In the genomic region with DNA sequence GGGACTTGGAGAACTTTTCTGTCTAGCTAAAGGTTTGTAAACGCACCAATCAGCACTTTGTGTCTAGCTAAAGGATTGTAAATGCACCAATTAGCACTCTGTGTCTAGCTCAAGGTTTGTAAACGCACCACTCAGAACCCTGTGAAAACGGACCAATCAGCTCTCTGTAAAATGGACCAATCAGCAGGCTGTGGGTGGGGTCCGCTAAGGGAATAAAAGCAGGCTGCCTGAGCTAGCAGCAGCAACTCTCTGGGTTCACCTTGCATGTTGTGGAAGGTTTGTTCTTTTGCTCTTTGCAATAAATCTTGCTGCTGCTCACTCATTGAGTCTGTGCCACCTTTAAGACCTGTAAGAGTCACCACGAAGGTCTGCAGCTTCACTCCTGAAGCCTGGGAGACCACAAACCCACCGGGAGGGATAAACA, we compare ENCODE assay signal across 7 cellular contexts. TPM values are rescaled to one million over a fixed set of nuclear protein-coding genes. Genes with fewer than 3 reads are reported as not detected.
DNase-seq lines count a peak whose midpoint lies in the region; ATAC-seq and TF ChIP-seq lines count a peak whose summit lies in the region.
"Not testable (repeated sequence)": the region's sequence is repeated elsewhere in the genome, so short reads cannot be mapped to it uniquely, and the experiment has no call there.

No MANE protein-coding gene starts in this region.

- DNase-seq in CD8-positive, alpha-beta T cell; OCI-LY7 (ENCODE audit: low spot score); activated CD4-positive, alpha-beta memory T cell treated with anti-CD3 and anti-CD28 coated beads, Interleukin-2, amount 10 ng/mL, durations not matched to agents 7 days and 5 days; osteocyte (ENCODE audit: extremely low spot score, unreplicated experiment): not testable (repeated sequence)
- peak; percentile 0 for DNase-seq in NCI-H1092 (lab: John Stamatoyannopoulos, UW)
- peak; percentile 13 for DNase-seq in cerebellar cortex (ENCODE audit: low spot score)

- H3K27me3 ChIP-seq in CD8-positive, alpha-beta T cell (ENCODE audit: insufficient read depth, low read length), result not testable (repeated sequence)

- not testable (repeated sequence) for H3K27me3 Mint-ChIP-seq in CD8-positive, alpha-beta T cell (ENCODE audit: low read depth); activated CD4-positive, alpha-beta memory T cell treated with anti-CD3 and anti-CD28 coated beads, Interleukin-2, amount 10 ng/mL, durations not matched to agents 7 days and 5 days; osteocyte (ENCODE audit: unreplicated experiment)

- not testable (repeated sequence) for H3K9me2 ChIP-seq in OCI-LY7 (ENCODE audit: insufficient read depth, low read length)

- not testable (repeated sequence) for H3K27ac ChIP-seq in CD8-positive, alpha-beta T cell (ENCODE audit: low read depth, low read length); HEK293 (ENCODE audit: extremely low read depth, low read depth, low read length); OCI-LY7 (ENCODE audit: low read depth, low read length, poor library complexity, severe bottlenecking)

- H3K27ac Mint-ChIP-seq in CD8-positive, alpha-beta T cell, result not testable (repeated sequence)
- peak overlapping the region; percentile 55 for H3K27ac Mint-ChIP-seq in activated CD4-positive, alpha-beta memory T cell treated with anti-CD3 and anti-CD28 coated beads, Interleukin-2, amount 10 ng/mL, durations not matched to agents 7 days and 5 days
- H3K27ac Mint-ChIP-seq in osteocyte (ENCODE audit: unreplicated experiment), result peak overlapping the region; percentile 35

- peaks cover 16% of the 10 kb centered on the region for H3K36me3 Mint-ChIP-seq in CD8-positive, alpha-beta T cell
- not testable (repeated sequence) for H3K36me3 Mint-ChIP-seq in activated CD4-positive, alpha-beta memory T cell treated with anti-CD3 and anti-CD28 coated beads, Interleukin-2, amount 10 ng/mL, durations not matched to agents 7 days and 5 days (ENCODE audit: low read depth); osteocyte (ENCODE audit: unreplicated experiment)

- CTCF ChIA-PET in CD8-positive, alpha-beta T cell (lab: Charles Lee), result interaction anchor here (1.3 to 1.6 kb wide), 2 partner anchors 10 to 16 kb away, joined by 3 read pairs; partner anchors contain the start of gene SF3B1
- CTCF ChIA-PET in HEK293 (lab: Yijun Ruan, JAX); OCI-LY7 (lab: Charles Lee; ENCODE audit: unreplicated experiment): not testable (repeated sequence)
- CTCF ChIA-PET in activated CD4-positive, alpha-beta memory T cell treated with anti-CD3 and anti-CD28 coated beads, Interleukin-2, amount 10 ng/mL, durations not matched to agents 7 days and 5 days (lab: Charles Lee), result interaction anchor here (1.1 to 2.2 kb wide), 2 partner anchors 15 to 49 kb away, joined by 5 to 9 read pairs; partner anchors contain the start of genes HSPD1 and HSPE1

- H3K4me2 ChIP-seq in OCI-LY7 (ENCODE audit: low read length), result not testable (repeated sequence)

- not testable (repeated sequence) for H3K9me3 ChIP-seq in CD8-positive, alpha-beta T cell (ENCODE audit: low read length); HEK293 (ENCODE audit: control insufficient read depth, insufficient read depth, low read depth, low read length); OCI-LY7 (ENCODE audit: low read length)

- not testable (repeated sequence) for TF ChIP-seq CTCF in CD8-positive, alpha-beta T cell (IDR thresholded peaks at IDR 0.05); HEK293 (tag by site-specific recombination; IDR thresholded peaks at IDR 0.05); OCI-LY7 (conservative IDR thresholded peaks at IDR 0.05; ENCODE audit: low read length); osteocyte (IDR thresholded peaks at IDR 0.05)

- not testable (repeated sequence) for BruUV-seq in OCI-LY7 (replicated peaks; lab: Mats Ljungman, UMichigan)

- not testable (repeated sequence) for H3K9me3 Mint-ChIP-seq in CD8-positive, alpha-beta T cell; activated CD4-positive, alpha-beta memory T cell treated with anti-CD3 and anti-CD28 coated beads, Interleukin-2, amount 10 ng/mL, durations not matched to agents 7 days and 5 days; osteocyte (ENCODE audit: unreplicated experiment)

- peak overlapping the region; percentile 27; the same call in 1 of the 2 replicates for H2AFZ ChIP-seq in OCI-LY7 (ENCODE audit: low read length)

- ATAC-seq in CD8-positive, alpha-beta T cell, result not testable (repeated sequence)

- intact Hi-C loops in CD8-positive, alpha-beta T cell (cut with DNase I, micrococcal nuclease), result loop anchor here in 1 of 2 experiments (5.0 kb wide), 3 partner anchors 66 to 814 kb away; partner anchors contain the start of genes CCDC150 and MOB4
- intact Hi-C loops in OCI-LY7 (cut with micrococcal nuclease; ENCODE audit: unreplicated experiment), result loop anchor here (5.0 kb wide), 1 partner anchor 256 kb away; the partner anchor contains the start of gene MARS2

- H3K4me1 ChIP-seq in CD8-positive, alpha-beta T cell (ENCODE audit: insufficient read depth, low read length), result peaks cover 23% of the 10 kb centered on the region
- H3K4me1 ChIP-seq in HEK293 (ENCODE audit: control insufficient read depth, insufficient read depth, low read length), result not testable (repeated sequence)
- peaks cover 17% of the 10 kb centered on the region for H3K4me1 ChIP-seq in OCI-LY7 (ENCODE audit: insufficient read depth, low read length, poor library complexity, severe bottlenecking)

- not testable (repeated sequence) for H3K36me3 ChIP-seq in CD8-positive, alpha-beta T cell (ENCODE audit: insufficient read depth, low read length); HEK293 (ENCODE audit: control insufficient read depth in 2 of 2, insufficient read depth in 1 of 2, low read length in 2 of 2); OCI-LY7 (ENCODE audit: insufficient read depth, low read length)

- peak overlapping the region; percentile 1 for H3K4me3 Mint-ChIP-seq in CD8-positive, alpha-beta T cell
- H3K4me3 Mint-ChIP-seq in activated CD4-positive, alpha-beta memory T cell treated with anti-CD3 and anti-CD28 coated beads, Interleukin-2, amount 10 ng/mL, durations not matched to agents 7 days and 5 days; osteocyte (ENCODE audit: unreplicated experiment): not testable (repeated sequence)

- H3K4me3 ChIP-seq in CD8-positive, alpha-beta T cell (ENCODE audit: low read depth, low read length); HEK293 (ENCODE audit: low read depth, low read length); OCI-LY7 (ENCODE audit: low read depth, low read length, poor library complexity, severe bottlenecking): not testable (repeated sequence)

- not testable (repeated sequence) for H4K20me1 ChIP-seq in OCI-LY7 (ENCODE audit: insufficient read depth, low read length)

- H3K4me1 Mint-ChIP-seq in CD8-positive, alpha-beta T cell (ENCODE audit: low read depth), result peaks cover 31% of the 10 kb centered on the region
- H3K4me1 Mint-ChIP-seq in activated CD4-positive, alpha-beta memory T cell treated with anti-CD3 and anti-CD28 coated beads, Interleukin-2, amount 10 ng/mL, durations not matched to agents 7 days and 5 days, result peaks cover 31% of the 10 kb centered on the region
- H3K4me1 Mint-ChIP-seq in osteocyte (ENCODE audit: unreplicated experiment), result peaks cover 19% of the 10 kb centered on the region

- peaks cover 24% of the 10 kb centered on the region for H3K79me2 ChIP-seq in OCI-LY7 (ENCODE audit: insufficient read depth, low read depth, low read length)

- POLR2A ChIA-PET in CD8-positive, alpha-beta T cell (lab: Charles Lee), result interaction anchor here (1.0 to 5.3 kb wide), 2 partner anchors 16 to 49 kb away, joined by 3 to 97 read pairs; partner anchors contain the start of genes HSPE1 and SF3B1
- POLR2A ChIA-PET in HEK293 (lab: Yijun Ruan, JAX) (interaction anchor here (0.5 to 3.1 kb wide), 4 partner anchors 16 to 856 kb away, joined by 3 to 69 read pairs (median 8); partner anchors contain the start of genes HSPD1, HSPE1, MOB4 and SF3B1), OCI-LY7 (lab: Charles Lee) (interaction anchor here (0.6 to 3.5 kb wide), 10 partner anchors 8 to 1240 kb away, joined by 3 to 41 read pairs (median 4); partner anchors contain the start of genes GTF3C3 and SF3B1)
- POLR2A ChIA-PET in activated CD4-positive, alpha-beta memory T cell treated with anti-CD3 and anti-CD28 coated beads, Interleukin-2, amount 10 ng/mL, durations not matched to agents 7 days and 5 days (lab: Charles Lee), result interaction anchor here (0.7 to 7.2 kb wide), 5 partner anchors 16 to 255 kb away, joined by 3 to 176 read pairs (median 18); partner anchors contain the start of genes HSPD1, HSPE1, MARS2 and MOB4

RNA-seq across cellular contexts. Expression of gene COQ10B, which starts 2.4 kb away (rescaled TPM):
- 10 to 100 TPM; 66.9 to 67.6 TPM for total RNA-seq in CD8-positive, alpha-beta T cell
- total RNA-seq in OCI-LY7 (2014; rRNA removed; shearing (Covaris generic)), result 4.5 and 5.0 TPM in 2 replicates
- total RNA-seq in OCI-LY7 (2022), result 12.2 and 13.5 TPM in 2 replicates
- 10 to 100 TPM; 22.2 to 24.4 TPM for total RNA-seq in activated CD4-positive, alpha-beta memory T cell treated with anti-CD3 and anti-CD28 coated beads, Interleukin-2, amount 10 ng/mL, durations not matched to agents 7 days and 5 days
- total RNA-seq in osteocyte, result 23.5 and 24.3 TPM in 2 replicates

RNA-seq across cellular contexts. Expression of gene SF3B1, which starts 16.1 kb away (rescaled TPM):
- 100 to 1,000 TPM; 525 to 526 TPM for total RNA-seq in CD8-positive, alpha-beta T cell
- total RNA-seq in OCI-LY7 (2014; rRNA removed; shearing (Covaris generic)), result 162 and 198 TPM in 2 replicates
- total RNA-seq in OCI-LY7 (2022) (268 and 298 TPM in 2 replicates), osteocyte (281 and 282 TPM in 2 replicates)
- 100 to 1,000 TPM; 292 to 304 TPM for total RNA-seq in activated CD4-positive, alpha-beta memory T cell treated with anti-CD3 and anti-CD28 coated beads, Interleukin-2, amount 10 ng/mL, durations not matched to agents 7 days and 5 days

RNA-seq across cellular contexts. Expression of gene HSPD1, which starts 48.7 kb away (rescaled TPM):
- 100 to 1,000 TPM; 162 to 163 TPM for total RNA-seq in CD8-positive, alpha-beta T cell
- total RNA-seq in OCI-LY7 (2014; rRNA removed; shearing (Covaris generic)), result 370 and 405 TPM in 2 replicates
- total RNA-seq in OCI-LY7 (2022) (599 and 702 TPM in 2 replicates), osteocyte (163 and 165 TPM in 2 replicates)
- total RNA-seq in activated CD4-positive, alpha-beta memory T cell treated with anti-CD3 and anti-CD28 coated beads, Interleukin-2, amount 10 ng/mL, durations not matched to agents 7 days and 5 days, result 100 to 1,000 TPM; 227 to 229 TPM

RNA-seq across cellular contexts. Expression of gene HSPE1, which starts 49.2 kb away (rescaled TPM):
- 10 to 100 TPM; 76.7 to 76.8 TPM for total RNA-seq in CD8-positive, alpha-beta T cell
- total RNA-seq in OCI-LY7 (2014; rRNA removed; shearing (Covaris generic)), result 189 and 314 TPM in 2 replicates
- total RNA-seq in OCI-LY7 (2022), result 219 and 259 TPM in 2 replicates
- 10 to 100 TPM; 85.9 to 92.6 TPM for total RNA-seq in activated CD4-positive, alpha-beta memory T cell treated with anti-CD3 and anti-CD28 coated beads, Interleukin-2, amount 10 ng/mL, durations not matched to agents 7 days and 5 days
- 60.5 and 70.4 TPM in 2 replicates for total RNA-seq in osteocyte
